ENCODE assay signal across 1 cellular context in genomic region chr11:66022401-66023185, GRCh38.
TF ChIP-seq lines count a peak whose summit lies in the region.

No MANE protein-coding gene starts in this region.

TF ChIP-seq in SK-N-SH, 30 proteins besides CTCF, POLR2A, EP300 and RAD21 (continued from another document):
- TF ChIP-seq, protein P1, sequence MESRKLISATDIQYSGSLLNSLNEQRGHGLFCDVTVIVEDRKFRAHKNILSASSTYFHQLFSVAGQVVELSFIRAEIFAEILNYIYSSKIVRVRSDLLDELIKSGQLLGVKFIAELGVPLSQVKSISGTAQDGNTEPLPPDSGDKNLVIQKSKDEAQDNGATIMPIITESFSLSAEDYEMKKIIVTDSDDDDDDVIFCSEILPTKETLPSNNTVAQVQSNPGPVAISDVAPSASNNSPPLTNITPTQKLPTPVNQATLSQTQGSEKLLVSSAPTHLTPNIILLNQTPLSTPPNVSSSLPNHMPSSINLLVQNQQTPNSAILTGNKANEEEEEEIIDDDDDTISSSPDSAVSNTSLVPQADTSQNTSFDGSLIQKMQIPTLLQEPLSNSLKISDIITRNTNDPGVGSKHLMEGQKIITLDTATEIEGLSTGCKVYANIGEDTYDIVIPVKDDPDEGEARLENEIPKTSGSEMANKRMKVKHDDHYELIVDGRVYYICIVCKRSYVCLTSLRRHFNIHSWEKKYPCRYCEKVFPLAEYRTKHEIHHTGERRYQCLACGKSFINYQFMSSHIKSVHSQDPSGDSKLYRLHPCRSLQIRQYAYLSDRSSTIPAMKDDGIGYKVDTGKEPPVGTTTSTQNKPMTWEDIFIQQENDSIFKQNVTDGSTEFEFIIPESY (IDR thresholded peaks at IDR 0.05; ENCODE audit: borderline replicate concordance, low read depth): no peak
- TF ChIP-seq FOSL2 (IDR thresholded peaks at IDR 0.05; ENCODE audit: borderline replicate concordance, low read depth): no peak
- no peak for TF ChIP-seq ELF1 (IDR thresholded peaks at IDR 0.05)
TF ChIP-seq in SK-N-SH: peak in this region for 2.
